Comparison of ENCODE assay signal across 27 cellular contexts in genomic region chr17:66215529-66215911, GRCh38. TPM values are rescaled to one million over a fixed set of nuclear protein-coding genes. Genes with fewer than 3 reads are reported as not detected.
DNase-seq lines count a peak whose midpoint lies in the region; ATAC-seq, FAIRE-seq and TF ChIP-seq lines count a peak whose summit lies in the region.
"Had no signal": no experiment of that assay in that cellular context is flagged by ENCODE, and none has a peak within 500 bp of the region (broad histone marks: within the 10 kb centered on the region; RNA-seq: fewer than 3 reads in every experiment).

No MANE protein-coding gene starts in this region.

- H3K4me3 ChIP-seq in fibroblast of the aortic adventitia (ENCODE audit: low read depth, low read length) = no peak overlapping the region
- no peak overlapping the region for H3K4me3 ChIP-seq in effector memory CD4-positive, alpha-beta T cell (ENCODE audit: insufficient read depth, low read depth, low read length, poor library complexity, severe bottlenecking)
- H3K4me3 ChIP-seq in aorta (ENCODE audit: low read length in 2 of 2) = no peak overlapping the region
- H3K4me3 ChIP-seq: A549; BLaER1 treated with 17β-estradiol and CSF1 and Interleukin-3, amounts not matched to agents 10 nM and 100 nM; HAP-1 had no signal

- FAIRE-seq in urothelium cell line (lab: Jason Lieb, UNC) = peak; percentile 27
- FAIRE-seq: A549, D721Med, GM12891, GM18507, H54 had no signal

- peak; percentile 72 for ATAC-seq in SK-N-SH treated with all-trans-retinoic acid at 6 μM for 48 hours
- ATAC-seq in aorta (ENCODE audit: low FRiP score) = no peak
- ATAC-seq: A549 had no signal

- H3K4me1 ChIP-seq in effector memory CD4-positive, alpha-beta T cell (ENCODE audit: control insufficient read depth, insufficient read depth, low read length, poor library complexity, severe bottlenecking) = no peaks in the 10 kb centered on the region
- H3K4me1 ChIP-seq in aorta (ENCODE audit: control insufficient read depth in 1 of 2, insufficient read depth in 2 of 2, low read length in 2 of 2) = no peaks in the 10 kb centered on the region
- H3K4me1 ChIP-seq: A549; BE2C; BLaER1 treated with 17β-estradiol and CSF1 and Interleukin-3, amounts not matched to agents 10 nM and 100 nM; HAP-1 had no signal

- no peak for TF ChIP-seq CTCF in fibroblast of the aortic adventitia (IDR thresholded peaks at IDR 0.05; ENCODE audit: insufficient read depth, low read length)

- H3K9me3 ChIP-seq in effector memory CD4-positive, alpha-beta T cell (ENCODE audit: control insufficient read depth, low read length) = no peaks in the 10 kb centered on the region
- no peaks in the 10 kb centered on the region for H3K9me3 ChIP-seq in aorta (ENCODE audit: control insufficient read depth, low read length)
- H3K9me3 ChIP-seq: A549, BE2C, HAP-1 had no signal

- no peaks in the 10 kb centered on the region for H3K36me3 ChIP-seq in effector memory CD4-positive, alpha-beta T cell (ENCODE audit: control insufficient read depth, insufficient read depth, low read length)
- H3K36me3 ChIP-seq in aorta (ENCODE audit: control insufficient read depth in 1 of 2, insufficient read depth in 2 of 2, low read length in 1 of 2) = no peaks in the 10 kb centered on the region
- H3K36me3 ChIP-seq: BE2C; BLaER1 treated with 17β-estradiol and CSF1 and Interleukin-3, amounts not matched to agents 10 nM and 100 nM; HAP-1 had no signal

- peak; percentile 2 for DNase-seq in MV-4-11 (lab: John Stamatoyannopoulos, UW)
- peak; percentile 25 for DNase-seq in fibroblast of the aortic adventitia (ENCODE audit: low read depth)
- no peak for DNase-seq in urothelium cell line (ENCODE audit: low spot score)
- no peak for DNase-seq in effector memory CD4-positive, alpha-beta T cell
- no peak for DNase-seq in aorta
- no peak for DNase-seq in NCI-H1105 (lab: John Stamatoyannopoulos, UW)
- DNase-seq: 8988T; ACHN; AML-193; BE2C; CD4-positive, alpha-beta T cell; CD8-positive, alpha-beta memory T cell; DMS 273 treated with DMSO at 0.1 percent for 48 hours; GF-D8; GOT3; HFFc6 had no signal

- no peak overlapping the region for H3K27ac ChIP-seq in effector memory CD4-positive, alpha-beta T cell (ENCODE audit: insufficient read depth, low read length, poor library complexity, severe bottlenecking)
- no peak overlapping the region for H3K27ac ChIP-seq in aorta (ENCODE audit: low read depth in 1 of 2, low read length in 2 of 2)
- H3K27ac ChIP-seq: A549; BLaER1 treated with 17β-estradiol and CSF1 and Interleukin-3, amounts not matched to agents 10 nM and 100 nM had no signal

- no peaks in the 10 kb centered on the region for H3K27me3 ChIP-seq in effector memory CD4-positive, alpha-beta T cell (replicated peaks; ENCODE audit: control insufficient read depth, insufficient read depth, low read length, poor library complexity, severe bottlenecking)
- peaks cover 0 to 3% of the 10 kb centered on the region in 2 donors for H3K27me3 ChIP-seq in aorta (ENCODE audit: control insufficient read depth in 1 of 2, insufficient read depth in 2 of 2, low read length in 1 of 2)
- H3K27me3 ChIP-seq: BLaER1 treated with 17β-estradiol and CSF1 and Interleukin-3, amounts not matched to agents 10 nM and 100 nM had no signal

- intact Hi-C loops in aorta (cut with DNase I) = no loop called here

- 70 to 77% methylated on average over 3 of the region's 3 CpGs for WGBS in aorta, 2 donors

TF ChIP-seq in SK-N-SH treated with all-trans-retinoic acid at 6 μM for 48 hours, 23 proteins besides CTCF, POLR2A, EP300 and RAD21:
- TF ChIP-seq ZFP3 (CRISPR knock-in tag; IDR thresholded peaks at IDR 0.05) (no peak), TOX (CRISPR knock-in tag; IDR thresholded peaks at IDR 0.05; ENCODE audit: borderline replicate concordance) (0 out of 2 replicates have a peak, but pooled peaks have one; percentile 10)

RNA-seq across cellular contexts. Expression of gene APOH, which starts 13.7 kb away (rescaled TPM):
- total RNA-seq in fibroblast of the aortic adventitia (ENCODE audit: low replicate concordance) (not detected in 2 replicates), aorta (not detected)
- polyA plus RNA-seq in aorta = 1 to 10 TPM in 1 of 2 donors, not detected in 1; 1.1 TPM
- total RNA-seq: CD4-positive, alpha-beta T cell; CD8-positive, alpha-beta memory T cell; Daoy; G401; HFFc6 had no signal
- polyA plus RNA-seq: CD14-positive monocyte; CD8-positive, alpha-beta memory T cell had no signal

RNA-seq across cellular contexts. Expression of gene CEP112, which starts 23.6 kb away (rescaled TPM):
- total RNA-seq in fibroblast of the aortic adventitia (ENCODE audit: low replicate concordance) (7.2 and 10.6 TPM in 2 replicates), aorta (10 to 100 TPM; 31.2 to 47.5 TPM)
- 10 to 100 TPM; 17.5 to 30.2 TPM for polyA plus RNA-seq in aorta

Comparison
In these comparisons a context has a peak if more than half of its experiments do, and no peak if none do; other contexts are left out.
1. DNase-seq: peak in MV-4-11 (single experiment) and fibroblast of the aortic adventitia (single experiment); none in urothelium cell line (single experiment), effector memory CD4-positive, alpha-beta T cell (0 of 3), aorta (0 of 2) and NCI-H1105 (single experiment).